In genomic region chr2:33208400-33208799, GRCh38 we compare ENCODE assay signal across 18 cellular contexts.
A peak's percentile ranks its signal among the peaks of the same experiment; 100 is the strongest.
DNase-seq lines count a peak whose midpoint lies in the region; ATAC-seq and TF ChIP-seq lines count a peak whose summit lies in the region.
"Had no signal": no experiment of that assay in that cellular context is flagged by ENCODE, and none has a peak within 500 bp of the region (broad histone marks: within the 10 kb centered on the region; RNA-seq: fewer than 3 reads in every experiment).

No MANE protein-coding gene starts in this region.

- TF ChIP-seq CTCF in coronary artery (IDR thresholded peaks at IDR 0.05), result no peak

- peak overlapping the region; percentile 34 to 79 for H3K27ac ChIP-seq in coronary artery
- H3K27ac ChIP-seq in aorta (ENCODE audit: low read depth in 1 of 2, low read length in 2 of 2), result peak overlapping the region; percentile 73 to 80
- H3K27ac ChIP-seq: Peyer's patch, SJSA1 had no signal

- no peak for ATAC-seq in aorta (ENCODE audit: low FRiP score)
- ATAC-seq: mucosa of descending colon had no signal

- no peaks in the 10 kb centered on the region for H3K9me3 ChIP-seq in aorta (ENCODE audit: control insufficient read depth, low read length)
- H3K9me3 ChIP-seq: BE2C, mucosa of descending colon, Peyer's patch, SJSA1 had no signal

- H3K4me3 ChIP-seq in coronary artery (no peak overlapping the region), aorta (ENCODE audit: low read length in 2 of 2) (no peak overlapping the region)
- H3K4me3 ChIP-seq: hepatocyte, mucosa of descending colon, Peyer's patch, SJSA1 had no signal

- peaks cover 6 to 11% of the 10 kb centered on the region in 2 donors for H3K4me1 ChIP-seq in aorta (ENCODE audit: control insufficient read depth in 1 of 2, insufficient read depth in 2 of 2, low read length in 2 of 2)
- H3K4me1 ChIP-seq: BE2C, Peyer's patch had no signal

- DNase-seq in DMS53 (lab: John Stamatoyannopoulos, UW), result peak; percentile 22
- DNase-seq in DMS53 treated with DMSO at 0.1 percent for 48 hours (lab: John Stamatoyannopoulos, UW; ENCODE audit: unreplicated experiment), result no peak
- peak; percentile 3 for DNase-seq in stimulated activated naive CD4-positive, alpha-beta T cell treated with Interleukin-2 at 50 U/mL for 16 hours (lab: John Stamatoyannopoulos, UW)
- DNase-seq in stimulated activated naive CD4-positive, alpha-beta T cell (lab: John Stamatoyannopoulos, UW), result no peak
- DNase-seq in coronary artery (ENCODE audit: low spot score), result no peak
- DNase-seq in aorta, result no peak
- DNase-seq in DMS114 treated with DMSO at 0.1 percent for 48 hours (lab: John Stamatoyannopoulos, UW; ENCODE audit: unreplicated experiment), result no peak
- no peak for DNase-seq in germinal center (ENCODE audit: low spot score)
- DNase-seq: activated B cell treated with CpG ODN at 0.5 μM for 24 hours, BE2C, COR-L47, cortex of kidney, EL, mucosa of descending colon, NCI-H1694, Peyer's patch had no signal

- WGBS in aorta, 2 donors, result 88 to 93% methylated on average over 3 of the region's 3 CpGs

- intact Hi-C loops in aorta (cut with DNase I), result no loop called here

- H3K36me3 ChIP-seq in aorta (ENCODE audit: control insufficient read depth in 1 of 2, insufficient read depth in 2 of 2, low read length in 1 of 2), result no peaks in the 10 kb centered on the region
- H3K36me3 ChIP-seq: BE2C, Peyer's patch, SJSA1 had no signal

- no peaks in the 10 kb centered on the region for H3K27me3 ChIP-seq in aorta (ENCODE audit: control insufficient read depth in 1 of 2, insufficient read depth in 2 of 2, low read length in 1 of 2)
- H3K27me3 ChIP-seq: hepatocyte, Peyer's patch, SJSA1 had no signal

Comparison
In these comparisons a context has a peak if more than half of its experiments do, and no peak if none do; other contexts are left out.
1. DNase-seq: peak in DMS53 (single experiment) and stimulated activated naive CD4-positive, alpha-beta T cell treated with Interleukin-2 at 50 U/mL for 16 hours (single experiment); none in DMS53 treated with DMSO at 0.1 percent for 48 hours (single experiment), stimulated activated naive CD4-positive, alpha-beta T cell (0 of 6), coronary artery (single experiment), aorta (0 of 2), DMS114 treated with DMSO at 0.1 percent for 48 hours (single experiment) and germinal center (single experiment).